ENCODE assay signal across 1 cellular context in genomic region chr11:37504066-37504611, GRCh38.
TF ChIP-seq lines count a peak whose summit lies in the region.

No MANE protein-coding gene starts in this region.

TF ChIP-seq in GM12878, 131 proteins besides CTCF, POLR2A, EP300 and RAD21 (continued from another document):
- TF ChIP-seq PRDM15 (CRISPR knock-in tag; IDR thresholded peaks at IDR 0.05), result no peak
- TF ChIP-seq GABPA (IDR thresholded peaks at IDR 0.05; ENCODE audit: low read depth), result peak; percentile 70
- peak; percentile 81 for TF ChIP-seq CREB1 (IDR thresholded peaks at IDR 0.05; ENCODE audit: low read depth)
